10 cellular contexts compared by ENCODE assay signal in the genomic region with DNA sequence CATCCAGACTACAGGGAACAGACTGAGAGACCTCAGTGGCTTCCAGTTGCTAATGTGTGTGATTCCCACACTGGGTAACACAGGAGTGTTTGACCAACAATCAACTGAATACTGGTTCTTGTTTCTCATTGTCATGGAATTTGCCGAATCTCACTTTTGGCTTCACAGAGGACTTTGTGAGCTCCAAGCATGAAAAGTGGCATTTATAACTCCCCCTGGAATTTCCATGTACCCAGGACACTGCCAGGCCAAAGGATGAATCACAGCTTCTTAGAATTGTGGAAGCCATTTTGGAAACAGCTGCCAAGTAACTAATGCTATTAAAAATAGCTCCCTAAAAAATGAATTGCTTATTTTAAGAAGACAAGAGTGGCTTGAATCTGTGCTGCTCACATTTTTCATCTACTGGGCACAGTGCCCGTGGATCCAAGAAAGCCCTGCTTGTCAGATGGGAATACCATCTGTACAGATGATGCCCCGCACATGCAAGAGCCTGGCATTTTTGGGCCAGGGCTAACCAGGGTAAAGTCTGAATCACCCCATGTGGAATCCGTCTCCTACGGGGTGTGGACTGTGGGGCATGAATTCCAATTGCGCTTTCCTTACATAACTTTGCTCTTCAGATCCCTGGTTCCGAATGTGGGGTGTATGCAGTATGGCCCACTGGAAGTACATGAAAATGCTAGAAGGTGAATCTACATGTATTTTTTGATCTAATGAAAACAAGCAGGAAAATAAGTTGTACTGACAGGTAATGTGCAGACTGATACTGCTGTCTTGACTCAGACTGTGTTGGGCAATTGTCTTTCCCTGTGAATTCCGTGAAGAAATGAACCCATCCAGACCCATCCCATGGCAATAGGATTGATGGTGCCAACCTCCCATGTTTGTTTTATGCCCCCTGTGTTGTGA.
A peak's percentile ranks its signal among the peaks of the same experiment; 100 is the strongest.
DNase-seq lines count a peak whose midpoint lies in the region; ATAC-seq, FAIRE-seq and TF ChIP-seq lines count a peak whose summit lies in the region.
"Had no signal": no experiment of that assay in that cellular context is flagged by ENCODE, and none has a peak within 500 bp of the region (broad histone marks: within the 10 kb centered on the region; RNA-seq: fewer than 3 reads in every experiment).

No MANE protein-coding gene starts in this region.

- no peak for TF ChIP-seq CTCF in colonic mucosa (IDR thresholded peaks at IDR 0.05)
- no peak for TF ChIP-seq CTCF in kidney (IDR thresholded peaks at IDR 0.05; ENCODE audit: borderline replicate concordance, extremely low read depth, insufficient read depth)
- no peak for TF ChIP-seq CTCF in thoracic aorta (IDR thresholded peaks at IDR 0.05)

- H3K27me3 ChIP-seq in colonic mucosa (no peaks in the 10 kb centered on the region), thoracic aorta (replicated peaks; ENCODE audit: insufficient read depth) (no peaks in the 10 kb centered on the region), HAP-1 (ENCODE audit: low read depth) (no peaks in the 10 kb centered on the region)

- H3K36me3 ChIP-seq in colonic mucosa (no peaks in the 10 kb centered on the region), kidney (ENCODE audit: control insufficient read depth in 1 of 2, insufficient read depth in 2 of 2, low read length in 2 of 2) (no peaks in the 10 kb centered on the region), thoracic aorta (no peaks in the 10 kb centered on the region), HAP-1 (replicated peaks) (no peaks in the 10 kb centered on the region)

- no peak overlapping the region for H3K9ac ChIP-seq in colonic mucosa (ENCODE audit: low read depth in 2 of 2, low read length in 2 of 2)
- no peak overlapping the region for H3K9ac ChIP-seq in kidney (ENCODE audit: low read length in 2 of 2)

- no peak overlapping the region for H3K4me3 ChIP-seq in colonic mucosa
- no peak overlapping the region for H3K4me3 ChIP-seq in kidney (ENCODE audit: low read length in 2 of 2)
- H3K4me3 ChIP-seq in thoracic aorta: peak overlapping the region; percentile 42
- H3K4me3 ChIP-seq in HAP-1: no peak overlapping the region

- H3K4me1 ChIP-seq in colonic mucosa: no peaks in the 10 kb centered on the region
- no peaks in the 10 kb centered on the region for H3K4me1 ChIP-seq in kidney (ENCODE audit: control insufficient read depth in 1 of 2, insufficient read depth in 1 of 2, low read depth in 1 of 2, low read length in 2 of 2)
- H3K4me1 ChIP-seq in thoracic aorta (ENCODE audit: control insufficient read depth in 1 of 2, low read depth in 2 of 2): peaks cover 11 to 18% of the 10 kb centered on the region in 2 donors
- H3K4me1 ChIP-seq in HAP-1: no peaks in the 10 kb centered on the region

- ATAC-seq in thoracic aorta (ENCODE audit: insufficient number of reproducible peaks, low FRiP score, low read depth): peak; percentile 88
- no peak for ATAC-seq in GM21737 (IDR thresholded peaks at IDR 0.05; ENCODE audit: unreplicated experiment)
- ATAC-seq: naive thymus-derived CD8-positive, alpha-beta T cell had no signal

- no peak for FAIRE-seq in kidney (lab: Jason Lieb, UNC)
- FAIRE-seq: GM12891 had no signal

- peak; percentile 84 for DNase-seq in HT1080 (ENCODE audit: low read depth)
- peak; percentile 29 for DNase-seq in colonic mucosa
- peak; percentile 45 for DNase-seq in kidney
- DNase-seq in thoracic aorta (ENCODE audit: low spot score): peak; percentile 48
- DNase-seq in HAP-1 (ENCODE audit: low spot score in 2 of 2): no peak
- no peak for DNase-seq in DMS79 treated with DMSO at 0.1 percent for 48 hours (lab: John Stamatoyannopoulos, UW)
- DNase-seq in NCI-H1436 treated with DMSO at 0.1 percent for 48 hours (lab: John Stamatoyannopoulos, UW): no peak
- DNase-seq: naive thymus-derived CD8-positive, alpha-beta T cell had no signal

- in situ Hi-C loops in HAP-1 (cut with MboI; ENCODE audit: low sequenced_read_pairs): no loop called here

- H3K27ac ChIP-seq in colonic mucosa (no peak overlapping the region), kidney (ENCODE audit: low read depth in 2 of 2, low read length in 2 of 2) (no peak overlapping the region), thoracic aorta (peak overlapping the region; percentile 73 to 76)

- no peaks in the 10 kb centered on the region for H3K9me3 ChIP-seq in colonic mucosa
- H3K9me3 ChIP-seq in kidney (ENCODE audit: control insufficient read depth in 1 of 2, low read length in 2 of 2): peaks cover 0 to 4% of the 10 kb centered on the region in 2 donors
- H3K9me3 ChIP-seq in thoracic aorta: peaks cover 5% of the 10 kb centered on the region
- H3K9me3 ChIP-seq in HAP-1: no peaks in the 10 kb centered on the region

- intact Hi-C loops in colonic mucosa (cut with DNase I) (no loop called here), kidney (cut with DNase I) (no loop called here)

Comparison
In these comparisons a context has a peak if more than half of its experiments do, and no peak if none do; other contexts are left out.
1. DNase-seq: peak in HT1080 (single experiment), colonic mucosa (single experiment), kidney (single experiment) and thoracic aorta (single experiment); none in HAP-1 (0 of 2), DMS79 treated with DMSO at 0.1 percent for 48 hours (single experiment) and NCI-H1436 treated with DMSO at 0.1 percent for 48 hours (single experiment).
2. H3K27ac ChIP-seq: peak in thoracic aorta (2 of 2); none in colonic mucosa (single experiment) and kidney (0 of 2).